ENCODE assay signal across 20 cellular contexts in the genomic region with DNA sequence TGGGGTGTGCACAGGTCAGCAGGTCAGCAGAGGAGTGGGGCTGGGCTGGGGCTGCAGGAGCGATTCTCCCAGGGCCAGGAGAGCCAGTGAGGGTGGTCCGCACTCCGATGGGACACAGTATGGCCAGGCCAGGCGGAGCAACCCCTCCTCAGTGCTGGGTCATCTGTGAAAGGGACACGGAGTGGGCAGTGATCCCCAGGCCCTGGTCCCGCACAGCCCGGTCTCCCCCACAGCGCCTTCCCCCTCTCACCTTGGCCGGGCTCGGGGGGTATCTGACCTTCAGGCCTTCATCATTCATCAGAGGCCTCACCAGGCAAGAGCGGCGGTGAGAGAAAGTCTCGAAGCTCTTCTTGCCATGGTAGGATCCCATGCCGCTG. TPM values are rescaled to one million over a fixed set of nuclear protein-coding genes. Genes with fewer than 3 reads are reported as not detected.
A peak's percentile ranks its signal among the peaks of the same experiment; 100 is the strongest.
DNase-seq lines count a peak whose midpoint lies in the region; ATAC-seq and TF ChIP-seq lines count a peak whose summit lies in the region.
"Had no signal": no experiment of that assay in that cellular context is flagged by ENCODE, and none has a peak within 500 bp of the region (broad histone marks: within the 10 kb centered on the region; RNA-seq: fewer than 3 reads in every experiment).

No MANE protein-coding gene starts in this region.

- H3K4me1 Mint-ChIP-seq in neural crest cell: no peaks in the 10 kb centered on the region

- intact Hi-C loops in right cardiac atrium (cut with DNase I): no loop called here
- intact Hi-C loops in cardiac septum (cut with DNase I): no loop called here
- intact Hi-C loops in aorta (cut with DNase I): no loop called here

- H3K9me3 ChIP-seq in right cardiac atrium (ENCODE audit: control insufficient read depth, low read length) (no peaks in the 10 kb centered on the region), RWPE2 (ENCODE audit: severe bottlenecking) (no peaks in the 10 kb centered on the region), aorta (ENCODE audit: control insufficient read depth, low read length) (no peaks in the 10 kb centered on the region)
- H3K9me3 ChIP-seq: A549 had no signal

- H3K27ac ChIP-seq in right cardiac atrium (ENCODE audit: low read length): no peak overlapping the region
- no peak overlapping the region for H3K27ac ChIP-seq in RWPE2 (ENCODE audit: poor library complexity, severe bottlenecking)
- no peak overlapping the region for H3K27ac ChIP-seq in aorta (ENCODE audit: low read depth in 1 of 2, low read length in 2 of 2)

- H3K4me3 ChIP-seq in right cardiac atrium (ENCODE audit: low read length) (no peak overlapping the region), RWPE2 (ENCODE audit: severe bottlenecking) (no peak overlapping the region), aorta (ENCODE audit: low read length in 2 of 2) (no peak overlapping the region)
- H3K4me3 ChIP-seq: A549 had no signal

- peak in 1 of 2 donors; percentile 6 for ATAC-seq in right cardiac atrium
- no peak for ATAC-seq in RWPE2 (ENCODE audit: low read depth)
- ATAC-seq in aorta (ENCODE audit: low FRiP score): peak; percentile 23

- H3K36me3 ChIP-seq in RWPE2 (ENCODE audit: low read depth): no peaks in the 10 kb centered on the region
- no peaks in the 10 kb centered on the region for H3K36me3 ChIP-seq in aorta (ENCODE audit: control insufficient read depth in 1 of 2, insufficient read depth in 2 of 2, low read length in 1 of 2)

- no peaks in the 10 kb centered on the region for H3K27me3 ChIP-seq in right cardiac atrium (ENCODE audit: control insufficient read depth, insufficient read depth)
- H3K27me3 ChIP-seq in RWPE2 (ENCODE audit: insufficient read depth, poor library complexity, severe bottlenecking): no peaks in the 10 kb centered on the region
- no peaks in the 10 kb centered on the region for H3K27me3 ChIP-seq in aorta (ENCODE audit: control insufficient read depth in 1 of 2, insufficient read depth in 2 of 2, low read length in 1 of 2)

- DNase-seq in right cardiac atrium: peak in 2 of 3 donors; percentile 28 to 38
- DNase-seq in cardiac septum (ENCODE audit: low spot score): no peak
- peak; percentile 45 for DNase-seq in RWPE2 (ENCODE audit: low spot score)
- no peak for DNase-seq in neural crest cell (ENCODE audit: low read depth, low spot score)
- DNase-seq in aorta: no peak
- no peak for DNase-seq in stimulated activated naive CD4-positive, alpha-beta T cell treated with Interleukin-2 at 50 U/mL for 16 hours (lab: John Stamatoyannopoulos, UW)
- DNase-seq in NCI-H82 (lab: John Stamatoyannopoulos, UW): no peak
- DNase-seq in NCI-H2107 (lab: John Stamatoyannopoulos, UW): no peak
- DNase-seq: 8988T; ACHN; C1 segment of cervical spinal cord; CD4-positive, alpha-beta memory T cell; COR-L47; DMS153; DND-41; GOT3; H7; HCEC 1CT had no signal

- H3K27ac Mint-ChIP-seq in neural crest cell (ENCODE audit: unreplicated experiment): peak overlapping the region; percentile 14
- H3K27ac Mint-ChIP-seq: CD4-positive, alpha-beta memory T cell had no signal

- no peak overlapping the region for H3K4me3 Mint-ChIP-seq in neural crest cell
- H3K4me3 Mint-ChIP-seq: CD4-positive, alpha-beta memory T cell had no signal

- H3K9me3 Mint-ChIP-seq in neural crest cell: no peaks in the 10 kb centered on the region
- H3K9me3 Mint-ChIP-seq: CD4-positive, alpha-beta memory T cell had no signal

- H3K4me1 ChIP-seq in right cardiac atrium (ENCODE audit: control insufficient read depth, insufficient read depth, low read length) (no peaks in the 10 kb centered on the region), RWPE2 (ENCODE audit: insufficient read depth, poor library complexity, severe bottlenecking) (no peaks in the 10 kb centered on the region), aorta (ENCODE audit: control insufficient read depth in 1 of 2, insufficient read depth in 2 of 2, low read length in 2 of 2) (no peaks in the 10 kb centered on the region)

- H3K36me3 Mint-ChIP-seq in neural crest cell (ENCODE audit: low read depth): no peaks in the 10 kb centered on the region
- H3K36me3 Mint-ChIP-seq: CD4-positive, alpha-beta memory T cell had no signal

- WGBS in right cardiac atrium: 96% methylated on average over 14 of the region's 14 CpGs
- 97 to 99% methylated on average over 14 of the region's 14 CpGs for WGBS in aorta, 2 donors

- no peak for TF ChIP-seq CTCF in RWPE2 (IDR thresholded peaks at IDR 0.05; ENCODE audit: poor library complexity, severe bottlenecking)
- no peak for TF ChIP-seq CTCF in neural crest cell (conservative IDR thresholded peaks at IDR 0.05)

- H3K27me3 Mint-ChIP-seq in neural crest cell (ENCODE audit: low read depth): no peaks in the 10 kb centered on the region
- H3K27me3 Mint-ChIP-seq: CD4-positive, alpha-beta memory T cell had no signal

RNA-seq across cellular contexts. Expression of gene ALDH3A1, which starts 10.0 kb away (rescaled TPM):
- total RNA-seq in right cardiac atrium (under 1 TPM; 0.20 to 0.50 (median 0.23) TPM), cardiac septum (0.24 TPM), neural crest cell (0.64 TPM in 1 of 2 replicates, not detected in the other), aorta (under 1 TPM; 0.27 to 0.58 TPM)
- polyA plus RNA-seq in right cardiac atrium (0.09 TPM), aorta (1 to 10 TPM; 1.4 to 2.4 TPM)
- total RNA-seq: CD4-positive, alpha-beta memory T cell had no signal
- polyA plus RNA-seq: CD4-positive, alpha-beta memory T cell had no signal

RNA-seq across cellular contexts. Expression of gene SLC47A2, which starts 21.7 kb away (rescaled TPM):
- total RNA-seq in right cardiac atrium: not detected
- polyA plus RNA-seq in right cardiac atrium: not detected
- total RNA-seq in cardiac septum: not detected
- not detected in 2 replicates for total RNA-seq in neural crest cell
- total RNA-seq in aorta: not detected
- polyA plus RNA-seq in aorta: under 1 TPM in 1 of 2 donors, not detected in 1; 0.10 TPM
- total RNA-seq: CD4-positive, alpha-beta memory T cell; H7 had no signal
- polyA plus RNA-seq: BJ; CD4-positive, alpha-beta memory T cell had no signal

Comparison
In these comparisons a context has a peak if more than half of its experiments do, and no peak if none do; other contexts are left out.
1. DNase-seq: peak in right cardiac atrium (2 of 3) and RWPE2 (single experiment); none in cardiac septum (single experiment), neural crest cell (single experiment), aorta (0 of 2), stimulated activated naive CD4-positive, alpha-beta T cell treated with Interleukin-2 at 50 U/mL for 16 hours (single experiment), NCI-H82 (single experiment) and NCI-H2107 (single experiment).